12 cellular contexts compared by ENCODE assay signal in genomic region chr3:13016726-13017255, GRCh38. TPM values are rescaled to one million over a fixed set of nuclear protein-coding genes. Genes with fewer than 3 reads are reported as not detected.
DNase-seq lines count a peak whose midpoint lies in the region; ATAC-seq, FAIRE-seq and TF ChIP-seq lines count a peak whose summit lies in the region.
"Had no signal": no experiment of that assay in that cellular context is flagged by ENCODE, and none has a peak within 500 bp of the region (broad histone marks: within the 10 kb centered on the region; RNA-seq: fewer than 3 reads in every experiment).

No MANE protein-coding gene starts in this region.

- H3K4me3 ChIP-seq in BLaER1 treated with 17β-estradiol and CSF1 and Interleukin-3, amounts not matched to agents 10 nM and 100 nM = peak overlapping the region; percentile 54 to 76 (median 64); a peak in 18 of 20 replicates
- no peak overlapping the region for H3K4me3 ChIP-seq in kidney (ENCODE audit: low read length in 2 of 2)
- H3K4me3 ChIP-seq: GM23338, testis had no signal

- H2BK12ac ChIP-seq in H9 (ENCODE audit: insufficient read length, low read depth, low read length) = no peak overlapping the region

- H3K4ac ChIP-seq in H9 (ENCODE audit: low read depth, low read length) = no peak overlapping the region

- peak overlapping the region; percentile 90 to 96 (median 94) for H3K9ac ChIP-seq in BLaER1 treated with 17β-estradiol and CSF1 and Interleukin-3, amounts not matched to agents 10 nM and 100 nM
- H3K9ac ChIP-seq in H9 (ENCODE audit: extremely low read depth, insufficient read length, low read length) (no peak overlapping the region), kidney (ENCODE audit: low read length in 2 of 2) (no peak overlapping the region)

- peaks cover 0 to 19% (median 0%) of the 10 kb centered on the region in 11 experiments; a peak in 5 of 22 replicates for H4K20me1 ChIP-seq in BLaER1 treated with 17β-estradiol and CSF1 and Interleukin-3, amounts not matched to agents 10 nM and 100 nM
- H4K20me1 ChIP-seq in H9 (ENCODE audit: control insufficient read depth, insufficient read depth, insufficient read length) = peaks cover 3% of the 10 kb centered on the region

- no peaks in the 10 kb centered on the region for H3K36me3 ChIP-seq in BLaER1 treated with 17β-estradiol and CSF1 and Interleukin-3, amounts not matched to agents 10 nM and 100 nM
- no peaks in the 10 kb centered on the region for H3K36me3 ChIP-seq in kidney (ENCODE audit: control insufficient read depth in 1 of 2, insufficient read depth in 2 of 2, low read length in 2 of 2)

- FAIRE-seq in kidney (lab: Jason Lieb, UNC) = no peak
- FAIRE-seq: astrocyte, D721Med had no signal

- TF ChIP-seq CTCF in H9 (conservative IDR thresholded peaks at IDR 0.05) (no peak), brain (conservative IDR thresholded peaks at IDR 0.05) (no peak), nephron progenitor cell (IDR thresholded peaks at IDR 0.05) (no peak), kidney (IDR thresholded peaks at IDR 0.05; ENCODE audit: borderline replicate concordance, extremely low read depth, insufficient read depth) (no peak)

- H3K9me3 Mint-ChIP-seq in H9 = no peaks in the 10 kb centered on the region
- peaks cover 0 to 2% (median 0%) of the 10 kb centered on the region in 5 experiments for H3K9me3 Mint-ChIP-seq in brain
- no peaks in the 10 kb centered on the region for H3K9me3 Mint-ChIP-seq in nephron progenitor cell
- H3K9me3 Mint-ChIP-seq: GM23338 had no signal

- DNase-seq in H9 (no peak), nephron progenitor cell (no peak), NCI-H82 treated with DMSO at 0.1 percent for 48 hours (lab: John Stamatoyannopoulos, UW; ENCODE audit: unreplicated experiment) (no peak), kidney (no peak)
- DNase-seq: testis had no signal

- H3K23ac ChIP-seq in H9 (ENCODE audit: insufficient read length, low read depth, low read length) = no peak overlapping the region

- H3K27me3 ChIP-seq in BLaER1 treated with 17β-estradiol and CSF1 and Interleukin-3, amounts not matched to agents 10 nM and 100 nM = no peaks in the 10 kb centered on the region
- no peaks in the 10 kb centered on the region for H3K27me3 ChIP-seq in H9 (ENCODE audit: insufficient read depth, low read length)
- H3K27me3 ChIP-seq: testis had no signal

- H3K27ac Mint-ChIP-seq in H9 (peak overlapping the region in 2 of 3 experiments; percentile 3 to 6; a peak in 2 of 7 replicates), brain (peak overlapping the region; percentile 10 to 86 (median 75)), nephron progenitor cell (peak overlapping the region; percentile 19)
- H3K27ac Mint-ChIP-seq: GM23338 had no signal

- no peaks in the 10 kb centered on the region for H3K9me3 ChIP-seq in BLaER1 treated with 17β-estradiol and CSF1 and Interleukin-3, amounts not matched to agents 10 nM and 100 nM (replicated peaks in 1 of 11)
- H3K9me3 ChIP-seq in H9 (ENCODE audit: control insufficient read depth, low read depth, low read length) (no peaks in the 10 kb centered on the region), kidney (ENCODE audit: control insufficient read depth in 1 of 2, low read length in 2 of 2) (no peaks in the 10 kb centered on the region)
- H3K9me3 ChIP-seq: testis had no signal

- no peak overlapping the region for H2BK20ac ChIP-seq in H9 (ENCODE audit: low read depth, low read length, poor library complexity, severe bottlenecking)

- H3K18ac ChIP-seq in H9 (ENCODE audit: insufficient read length, low read depth, low read length) = no peak overlapping the region

- peaks cover 2% of the 10 kb centered on the region for H3K27me3 Mint-ChIP-seq in H9 (ENCODE audit: low read depth)
- no peaks in the 10 kb centered on the region for H3K27me3 Mint-ChIP-seq in brain
- no peaks in the 10 kb centered on the region for H3K27me3 Mint-ChIP-seq in nephron progenitor cell (ENCODE audit: low read depth, poor library complexity)

- H3K56ac ChIP-seq in H9 (ENCODE audit: insufficient read length, low read depth, low read length) = no peak overlapping the region

- no peaks in the 10 kb centered on the region for H3K23me2 ChIP-seq in H9 (ENCODE audit: insufficient read length, low read depth, low read length, poor library complexity, severe bottlenecking)

- H2AFZ ChIP-seq in H9 (ENCODE audit: low read length) = no peak overlapping the region
- H2AFZ ChIP-seq: GM23338 had no signal

- H3K14ac ChIP-seq in H9 (ENCODE audit: insufficient read depth, low read length) = no peak overlapping the region

- intact Hi-C loops in kidney (cut with DNase I) = no loop called here

- ATAC-seq in GM19351 (IDR thresholded peaks at IDR 0.05; ENCODE audit: unreplicated experiment) = no peak
- ATAC-seq in GM18868 (IDR thresholded peaks at IDR 0.05; ENCODE audit: unreplicated experiment) = no peak
- ATAC-seq: GM23338 had no signal

- H2AK5ac ChIP-seq in H9 (ENCODE audit: insufficient read length, low read length) = no peak overlapping the region

- H3K36me3 Mint-ChIP-seq in H9 (ENCODE audit: insufficient read depth in 1 of 3, low read depth in 3 of 3) (no peaks in the 10 kb centered on the region), brain (peaks cover 6% of the 10 kb centered on the region), nephron progenitor cell (ENCODE audit: low read depth) (peaks cover 4% of the 10 kb centered on the region)

- peaks cover 88 to 100% (median 99%) of the 10 kb centered on the region in 10 experiments for H3K4me1 ChIP-seq in BLaER1 treated with 17β-estradiol and CSF1 and Interleukin-3, amounts not matched to agents 10 nM and 100 nM
- H3K4me1 ChIP-seq in H9 (ENCODE audit: insufficient read depth, low read length) (peaks cover 6% of the 10 kb centered on the region; the same call in 1 of the 2 replicates), kidney (ENCODE audit: control insufficient read depth in 1 of 2, insufficient read depth in 1 of 2, low read depth in 1 of 2, low read length in 2 of 2) (peaks cover 0 to 3% of the 10 kb centered on the region in 2 donors)

- H3K4me2 ChIP-seq in BLaER1 treated with 17β-estradiol and CSF1 and Interleukin-3, amounts not matched to agents 10 nM and 100 nM = peak overlapping the region; percentile 92 to 100 (median 99)
- H3K4me2 ChIP-seq in H9 (ENCODE audit: insufficient read depth, insufficient read length, low read length) = no peak overlapping the region
- H3K4me2 ChIP-seq: GM23338 had no signal

- no peak overlapping the region; a peak in 1 of 5 replicates for H3K4me3 Mint-ChIP-seq in H9
- H3K4me3 Mint-ChIP-seq in brain = peak overlapping the region in 1 of 5 experiments; percentile 18
- H3K4me3 Mint-ChIP-seq in nephron progenitor cell = peak overlapping the region; percentile 58
- H3K4me3 Mint-ChIP-seq: GM23338 had no signal

- H4K5ac ChIP-seq in H9 (ENCODE audit: insufficient read length, low read depth, low read length) = no peak overlapping the region

- H3T11ph ChIP-seq in H9 (ENCODE audit: low read length) = no peak overlapping the region

- no peak overlapping the region for H2BK15ac ChIP-seq in H9 (ENCODE audit: low read depth, low read length)

- H2BK120ac ChIP-seq in H9 (ENCODE audit: low read depth, low read length, poor library complexity, severe bottlenecking) = no peak overlapping the region

- H3K79me1 ChIP-seq in H9 (ENCODE audit: insufficient read depth, low read depth, low read length, poor library complexity, severe bottlenecking) = no peaks in the 10 kb centered on the region

- peak overlapping the region; percentile 96 to 100 (median 99) for H3K27ac ChIP-seq in BLaER1 treated with 17β-estradiol and CSF1 and Interleukin-3, amounts not matched to agents 10 nM and 100 nM
- H3K27ac ChIP-seq in H9 (ENCODE audit: insufficient read length, low read depth, low read length) = no peak overlapping the region
- H3K27ac ChIP-seq in kidney (ENCODE audit: low read depth in 2 of 2, low read length in 2 of 2) = peak overlapping the region in 1 of 2 donors; percentile 69

- H4K8ac ChIP-seq in H9 (replicated peaks; ENCODE audit: insufficient read length, low read depth, low read length) = no peak overlapping the region

- peaks cover 36 to 52% of the 10 kb centered on the region in 2 experiments for H3K4me1 Mint-ChIP-seq in H9
- peaks cover 82% of the 10 kb centered on the region for H3K4me1 Mint-ChIP-seq in brain
- H3K4me1 Mint-ChIP-seq in nephron progenitor cell = peaks cover 86% of the 10 kb centered on the region

- H4K91ac ChIP-seq in H9 (ENCODE audit: insufficient read length, low read depth, low read length) = no peak overlapping the region

- H2BK5ac ChIP-seq in H9 (ENCODE audit: insufficient read length, low read length) = no peak overlapping the region

- H3K79me2 ChIP-seq in H9 (ENCODE audit: insufficient read depth, low read length) = no peaks in the 10 kb centered on the region

- no CpG with 5 or more reads among the region's 9 CpGs for WGBS in H9 (ENCODE audit: extremely low coverage, insufficient read length, low lambda C conversion rate)

RNA-seq across cellular contexts. Expression of gene IQSEC1, which starts 56.4 kb away (rescaled TPM):
- 17.8 and 19.1 TPM in 2 replicates for total RNA-seq in H9 (2021)
- 34.7 TPM for polyA plus RNA-seq in brain (ENCODE audit: insufficient read depth, low read depth, low replicate concordance)
- total RNA-seq in kidney = 45.7 TPM
- 15.1 TPM for polyA plus RNA-seq in kidney (ENCODE audit: insufficient read depth, low read depth, low replicate concordance)

Comparison
In these comparisons a context has a peak if more than half of its experiments do, and no peak if none do; other contexts are left out.
1. H3K4me3 ChIP-seq: peak in BLaER1 treated with 17β-estradiol and CSF1 and Interleukin-3, amounts not matched to agents 10 nM and 100 nM (10 of 10); none in kidney (0 of 2).
2. H3K9ac ChIP-seq: peak in BLaER1 treated with 17β-estradiol and CSF1 and Interleukin-3, amounts not matched to agents 10 nM and 100 nM (11 of 11); none in H9 (single experiment) and kidney (0 of 2).
3. H3K27ac Mint-ChIP-seq: peak in every context shown above with its lines; median percentile 75 in brain; 19 in nephron progenitor cell; 4 in H9.